In the genomic region with DNA sequence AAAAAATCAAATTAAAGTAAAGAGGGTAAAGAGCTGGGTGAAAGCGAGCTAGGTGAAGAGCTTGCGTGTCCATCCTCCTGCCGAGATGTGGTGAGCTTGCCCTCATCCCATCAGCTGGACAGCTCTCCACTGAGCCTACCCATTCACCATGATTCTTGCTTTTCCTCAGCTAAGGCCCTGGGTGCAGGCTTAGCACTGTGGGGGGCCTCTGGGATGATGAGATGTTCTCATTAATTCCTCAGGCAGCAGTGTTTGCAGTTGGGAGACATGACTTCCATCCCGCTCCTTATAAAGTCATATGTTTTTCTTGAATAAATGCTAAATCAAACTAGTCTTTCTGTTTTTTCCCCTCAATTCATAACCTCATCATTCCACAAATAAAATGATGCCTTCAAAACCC, we compare ENCODE assay signal across 35 cellular contexts.
"Had no signal": no experiment of that assay in that cellular context is flagged by ENCODE, and none has a peak within 500 bp of the region (broad histone marks: within the 10 kb centered on the region; RNA-seq: fewer than 3 reads in every experiment).

No MANE protein-coding gene starts in this region.

- H3K27ac ChIP-seq: adrenal gland, body of pancreas, breast epithelium, RWPE1, VCaP had no signal

- H3K4me1 ChIP-seq: adrenal gland, breast epithelium had no signal

- H3K4me3 Mint-ChIP-seq: activated B cell treated with CpG ODN at 0.5 μM for 24 hours; activated CD4-positive, alpha-beta memory T cell treated with anti-CD3 and anti-CD28 coated beads for 36 hours; activated naive CD4-positive, alpha-beta T cell treated with anti-CD3 and anti-CD28 coated beads for 36 hours; activated T-cell treated with anti-CD3 and anti-CD28 coated beads, Interleukin-2, amount 50 U/mL, for 4 hours; activated T-helper 1 cell treated with anti-CD3 and anti-CD28 coated beads, Interleukin-12 subunit alpha, Interleukin-12 subunit beta, Interleukin-2, Interleukin-4 antibody, amounts not matched to agents 30 ng/mL and 10 ng/mL and 1 ng/mL, durations not matched to agents 14 hours and 24 hours and 36 hours had no signal

- H3K27ac Mint-ChIP-seq: activated B cell treated with CpG ODN at 0.5 μM for 24 hours; activated CD4-positive, alpha-beta memory T cell treated with anti-CD3 and anti-CD28 coated beads for 36 hours; activated naive CD4-positive, alpha-beta T cell treated with anti-CD3 and anti-CD28 coated beads for 36 hours; activated naive CD4-positive, alpha-beta T cell treated with anti-CD3 and anti-CD28 coated beads, Interleukin-2, amount 50 U/mL, for 72 hours; activated T-helper 1 cell treated with anti-CD3 and anti-CD28 coated beads, Interleukin-12 subunit alpha, Interleukin-12 subunit beta, Interleukin-2, Interleukin-4 antibody, amounts not matched to agents 30 ng/mL and 10 ng/mL and 1 ng/mL, durations not matched to agents 14 hours and 24 hours and 36 hours had no signal

- H3K9me3 Mint-ChIP-seq: activated B cell treated with CpG ODN at 0.5 μM for 24 hours; activated CD4-positive, alpha-beta memory T cell treated with anti-CD3 and anti-CD28 coated beads for 36 hours; activated naive CD4-positive, alpha-beta T cell treated with anti-CD3 and anti-CD28 coated beads for 36 hours; activated naive CD4-positive, alpha-beta T cell treated with anti-CD3 and anti-CD28 coated beads, Interleukin-2, amount 50 U/mL, for 72 hours; activated T-cell treated with anti-CD3 and anti-CD28 coated beads, Interleukin-2, amount 50 U/mL, for 4 hours; activated T-helper 1 cell treated with anti-CD3 and anti-CD28 coated beads, Interleukin-12 subunit alpha, Interleukin-12 subunit beta, Interleukin-2, Interleukin-4 antibody, amounts not matched to agents 30 ng/mL and 10 ng/mL and 1 ng/mL, durations not matched to agents 14 hours and 24 hours and 36 hours had no signal

- H3K27me3 Mint-ChIP-seq: activated CD4-positive, alpha-beta memory T cell treated with anti-CD3 and anti-CD28 coated beads for 36 hours had no signal

- H3K4me3 ChIP-seq: adrenal gland, body of pancreas, breast epithelium, MG63 had no signal

- H3K4me1 Mint-ChIP-seq: activated B cell treated with CpG ODN at 0.5 μM for 24 hours had no signal

- DNase-seq: activated B cell treated with CpG ODN at 0.5 μM for 24 hours; activated CD4-positive, alpha-beta memory T cell treated with anti-CD3 and anti-CD28 coated beads for 36 hours; activated CD4-positive, alpha-beta T cell treated with anti-CD3 and anti-CD28 coated beads for 4 hours; activated CD4-positive, alpha-beta T cell treated with anti-CD3 and anti-CD28 coated beads, Interleukin-2, amount 50 U/mL, for 1 hour; activated CD4-positive, CD25-positive, alpha-beta regulatory T cell treated with anti-CD3 and anti-CD28 coated beads, Interleukin-2, amount 50 U/mL, for 72 hours; activated CD8-positive, alpha-beta memory T cell treated with anti-CD3 and anti-CD28 coated beads, Interleukin-2, amount 50 U/mL, for 4 hours; activated gamma-delta T cell treated with Interleukin-2 at 50 U/mL for 16 hours; activated naive CD4-positive, alpha-beta T cell treated with anti-CD3 and anti-CD28 coated beads for 36 hours; activated T-cell treated with anti-CD3 and anti-CD28 coated beads for 4 hours; activated T-cell treated with anti-CD3 and anti-CD28 coated beads, Interleukin-2, amount 50 U/mL, for 4 hours; adrenal gland; body of pancreas; caudate nucleus; Kasumi-1; KG1; MG63; NCI-H1092 treated with DMSO at 0.1 percent for 48 hours; NCI-H1417; NCI-H146; NCI-H187; NCI-H2029 treated with DMSO at 0.1 percent for 48 hours; NCI-H2171 treated with DMSO at 0.1 percent for 48 hours; NCI-H345; NCI-H524 treated with DMSO at 0.1 percent for 48 hours; PC-3; SIG-M5; SW 1271; T-helper 1 cell; T-helper 2 cell; T-helper 9 cell had no signal

- H3K9me3 ChIP-seq: adrenal gland, body of pancreas, breast epithelium, MG63 had no signal

- H3K36me3 Mint-ChIP-seq: activated CD4-positive, alpha-beta memory T cell treated with anti-CD3 and anti-CD28 coated beads for 36 hours; activated naive CD4-positive, alpha-beta T cell treated with anti-CD3 and anti-CD28 coated beads, Interleukin-2, amount 50 U/mL, for 72 hours had no signal

- H3K27me3 ChIP-seq: adrenal gland, body of pancreas, breast epithelium, MG63 had no signal

- H3K36me3 ChIP-seq: adrenal gland, breast epithelium, MG63 had no signal
